13 cellular contexts compared by ENCODE assay signal in the genomic region with DNA sequence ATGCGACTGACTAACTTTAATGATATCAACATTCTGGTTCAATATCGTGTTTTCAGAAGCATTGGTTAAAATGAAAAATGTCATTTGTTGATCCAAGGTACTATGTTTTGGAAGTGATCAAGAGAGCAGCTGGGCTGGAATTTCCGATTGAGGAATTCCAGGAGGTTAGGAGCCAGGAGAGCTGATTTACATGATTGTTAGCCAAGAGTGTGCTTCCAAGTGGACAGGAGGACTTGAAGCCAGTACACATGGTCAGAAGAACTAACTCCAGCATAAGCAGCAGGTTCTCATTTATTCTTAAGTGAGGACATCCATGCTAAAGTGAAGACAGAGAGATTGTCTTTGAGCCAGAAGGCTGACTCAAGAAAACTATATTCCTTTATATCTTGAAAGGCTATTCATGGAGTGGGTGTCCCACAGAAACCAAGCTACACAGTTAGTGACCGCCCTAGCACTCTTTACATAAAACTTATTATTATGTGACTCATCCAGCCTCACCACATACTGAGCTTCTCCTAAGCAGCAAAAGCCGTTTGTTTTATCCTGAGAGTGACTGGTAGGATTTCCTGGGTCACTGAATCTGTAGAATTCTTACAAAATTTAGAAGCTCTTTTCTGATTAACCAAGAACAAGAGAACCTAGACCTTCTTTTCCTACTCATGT. TPM values are rescaled to one million over a fixed set of nuclear protein-coding genes. Genes with fewer than 3 reads are reported as not detected.
DNase-seq lines count a peak whose midpoint lies in the region; ATAC-seq, FAIRE-seq and TF ChIP-seq lines count a peak whose summit lies in the region.
"Had no signal": no experiment of that assay in that cellular context is flagged by ENCODE, and none has a peak within 500 bp of the region (broad histone marks: within the 10 kb centered on the region; RNA-seq: fewer than 3 reads in every experiment).

No MANE protein-coding gene starts in this region.

- intact Hi-C loops in left ventricle myocardium superior (cut with micrococcal nuclease): no loop called here

- no peaks in the 10 kb centered on the region for H3K36me3 ChIP-seq in skeletal muscle satellite cell (ENCODE audit: insufficient read depth, low read length)

- FAIRE-seq in H54 (lab: Jason Lieb, UNC): peak; percentile 68

- H3K4me2 ChIP-seq in skeletal muscle satellite cell (ENCODE audit: low read length): peak overlapping the region; percentile 0

- H3K9me3 ChIP-seq in skeletal muscle satellite cell (replicated peaks; ENCODE audit: low read length): no peaks in the 10 kb centered on the region

- H3K4me3 ChIP-seq in skeletal muscle satellite cell (ENCODE audit: low read length): no peak overlapping the region

- peaks cover 11% of the 10 kb centered on the region for H3K4me1 ChIP-seq in skeletal muscle satellite cell (ENCODE audit: control insufficient read depth, insufficient read depth, low read length)

- no peaks in the 10 kb centered on the region for H3K27me3 ChIP-seq in skeletal muscle satellite cell (ENCODE audit: control insufficient read depth, insufficient read depth, low read length)

- no peak for TF ChIP-seq POLR2A in H54 (IDR thresholded peaks at IDR 0.05; ENCODE audit: low read depth, low read length)

- DNase-seq in H54 (ENCODE audit: insufficient read length, low spot score) (no peak), RPMI7951 (ENCODE audit: low read depth) (peak; percentile 72), OCI-M1 (lab: John Stamatoyannopoulos, UW) (no peak), left ventricle myocardium superior (no peak), HUDEP-2 (lab: John Stamatoyannopoulos, UW; ENCODE audit: unreplicated experiment in 76 of 76) (no peak)
- DNase-seq: activated CD4-positive, alpha-beta T cell treated with anti-CD3 and anti-CD28 coated beads, Interleukin-2, amount 50 U/mL, for 48 hours; activated naive CD8-positive, alpha-beta T cell treated with anti-CD3 and anti-CD28 coated beads for 36 hours; immature natural killer cell; MM.1S; NCI-H524; stimulated activated CD4-positive, alpha-beta T cell treated with anti-CD3 and anti-CD28 coated beads, Interleukin-4, amount 100 ng/mL, for 1 hour had no signal

- no peak overlapping the region for H3K9ac ChIP-seq in skeletal muscle satellite cell (ENCODE audit: low read depth, low read length)

- peak; percentile 79 for ATAC-seq in esophagus mucosa
- no peak for ATAC-seq in left ventricle myocardium superior

RNA-seq across cellular contexts. Expression of gene SEMA3A, which starts 56.7 kb away (rescaled TPM):
- total RNA-seq in RPMI7951 (2014; rRNA removed; shearing (Covaris generic)): 4.0 and 4.3 TPM in 2 replicates
- 0.56 TPM for total RNA-seq in esophagus mucosa
- total RNA-seq in skeletal muscle satellite cell (2012; rRNA removed): 1.3 and 1.5 TPM in 2 replicates
- total RNA-seq in left ventricle myocardium superior: 1.2 TPM
